ENCODE assay signal across 1 cellular context in the genomic region with DNA sequence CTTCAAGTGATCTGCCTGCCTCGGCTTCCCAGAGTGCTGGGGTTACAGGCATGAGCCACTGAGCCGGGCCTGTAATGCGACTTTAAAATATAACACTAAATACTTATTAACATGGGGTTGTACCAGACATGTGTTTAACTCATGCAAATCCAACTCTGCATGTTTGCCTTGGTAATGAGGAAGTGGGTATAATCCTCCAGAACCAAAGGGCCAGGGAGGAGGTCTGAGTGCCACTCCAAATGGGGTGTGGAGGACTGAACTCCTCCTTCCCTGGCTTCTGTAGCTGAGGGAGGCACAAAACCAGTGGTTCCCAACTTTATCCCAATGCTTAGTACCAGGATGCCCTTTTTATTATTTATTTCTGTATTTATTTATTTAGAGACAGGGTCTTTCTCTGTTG.
TF ChIP-seq lines count a peak whose summit lies in the region.

No MANE protein-coding gene starts in this region.

TF ChIP-seq in WTC11, 78 proteins besides CTCF, POLR2A, EP300 and RAD21 (continued from another document):
- TF ChIP-seq, protein P1, sequence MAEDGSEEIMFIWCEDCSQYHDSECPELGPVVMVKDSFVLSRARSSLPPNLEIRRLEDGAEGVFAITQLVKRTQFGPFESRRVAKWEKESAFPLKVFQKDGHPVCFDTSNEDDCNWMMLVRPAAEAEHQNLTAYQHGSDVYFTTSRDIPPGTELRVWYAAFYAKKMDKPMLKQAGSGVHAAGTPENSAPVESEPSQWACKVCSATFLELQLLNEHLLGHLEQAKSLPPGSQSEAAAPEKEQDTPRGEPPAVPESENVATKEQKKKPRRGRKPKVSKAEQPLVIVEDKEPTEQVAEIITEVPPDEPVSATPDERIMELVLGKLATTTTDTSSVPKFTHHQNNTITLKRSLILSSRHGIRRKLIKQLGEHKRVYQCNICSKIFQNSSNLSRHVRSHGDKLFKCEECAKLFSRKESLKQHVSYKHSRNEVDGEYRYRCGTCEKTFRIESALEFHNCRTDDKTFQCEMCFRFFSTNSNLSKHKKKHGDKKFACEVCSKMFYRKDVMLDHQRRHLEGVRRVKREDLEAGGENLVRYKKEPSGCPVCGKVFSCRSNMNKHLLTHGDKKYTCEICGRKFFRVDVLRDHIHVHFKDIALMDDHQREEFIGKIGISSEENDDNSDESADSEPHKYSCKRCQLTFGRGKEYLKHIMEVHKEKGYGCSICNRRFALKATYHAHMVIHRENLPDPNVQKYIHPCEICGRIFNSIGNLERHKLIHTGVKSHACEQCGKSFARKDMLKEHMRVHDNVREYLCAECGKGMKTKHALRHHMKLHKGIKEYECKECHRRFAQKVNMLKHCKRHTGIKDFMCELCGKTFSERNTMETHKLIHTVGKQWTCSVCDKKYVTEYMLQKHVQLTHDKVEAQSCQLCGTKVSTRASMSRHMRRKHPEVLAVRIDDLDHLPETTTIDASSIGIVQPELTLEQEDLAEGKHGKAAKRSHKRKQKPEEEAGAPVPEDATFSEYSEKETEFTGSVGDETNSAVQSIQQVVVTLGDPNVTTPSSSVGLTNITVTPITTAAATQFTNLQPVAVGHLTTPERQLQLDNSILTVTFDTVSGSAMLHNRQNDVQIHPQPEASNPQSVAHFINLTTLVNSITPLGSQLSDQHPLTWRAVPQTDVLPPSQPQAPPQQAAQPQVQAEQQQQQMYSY (CRISPR knock-in tag; IDR thresholded peaks at IDR 0.05) = no peak
TF ChIP-seq in WTC11: peak in this region for 0.
